ENCODE assay signal across 23 cellular contexts in the genomic region with DNA sequence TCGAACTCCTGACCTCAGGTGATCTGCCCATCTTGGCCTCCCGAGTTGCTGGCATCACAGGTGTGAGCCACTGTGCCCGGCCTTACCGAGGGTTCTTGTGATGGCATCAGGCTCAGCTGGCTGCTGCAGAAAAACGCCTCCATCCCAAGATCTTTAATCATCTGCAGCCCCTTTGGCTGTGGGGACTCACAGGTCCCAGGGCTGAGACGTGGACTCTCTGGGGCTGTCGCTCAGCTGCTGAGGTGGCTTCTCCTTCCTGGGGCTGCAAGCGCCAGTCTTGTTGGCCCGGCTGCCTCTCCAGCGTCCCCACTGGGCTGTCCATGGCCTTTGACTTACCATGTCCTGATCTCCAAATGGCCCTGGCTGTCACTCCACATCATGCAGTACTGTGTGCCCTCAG. TPM values are rescaled to one million over a fixed set of nuclear protein-coding genes. Genes with fewer than 3 reads are reported as not detected.
"Had no signal": no experiment of that assay in that cellular context is flagged by ENCODE, and none has a peak within 500 bp of the region (broad histone marks: within the 10 kb centered on the region; RNA-seq: fewer than 3 reads in every experiment).

No MANE protein-coding gene starts in this region.

- H3K27me3 ChIP-seq: hepatocyte, pancreas, suprapubic skin, tibial artery had no signal

- H3K27ac ChIP-seq: hepatocyte, left ventricle myocardium inferior, pancreas, prostate gland, skin epidermis, suprapubic skin, thoracic aorta, tibial artery had no signal

- H3K4me3 ChIP-seq: hepatocyte, left ventricle myocardium inferior, lung, pancreas, prostate gland, skin epidermis, suprapubic skin, thoracic aorta, tibial artery had no signal

- DNase-seq: islet precursor cell; left ventricle myocardium inferior; naive B cell; natural killer cell; nucleus accumbens; pancreas; posterior cingulate gyrus; retina; stimulated activated CD4-positive, alpha-beta T cell treated with anti-CD3 and anti-CD28 coated beads, Interleukin-12 subunit alpha, Interleukin-12 subunit beta, amount 100 ng/mL, for 4 hours; stimulated activated CD4-positive, alpha-beta T cell treated with anti-CD3 and anti-CD28 coated beads, Interleukin-15, amount 100 ng/mL, for 24 hours; stimulated activated CD4-positive, alpha-beta T cell treated with anti-CD3 and anti-CD28 coated beads, Interleukin-2, amount 100 ng/mL, for 24 hours; stimulated activated CD4-positive, alpha-beta T cell treated with anti-CD3 and anti-CD28 coated beads, Interleukin-4, amount 100 ng/mL, for 1 hour; stimulated activated naive CD4-positive, alpha-beta T cell; tibial artery had no signal

- FAIRE-seq: pancreas had no signal

- H3K9me3 ChIP-seq: left ventricle myocardium inferior, pancreas, prostate gland, suprapubic skin, thoracic aorta, tibial artery had no signal

- H3K4me2 ChIP-seq: hepatocyte had no signal

- H3K4me1 ChIP-seq: pancreas, prostate gland had no signal

- H2AFZ ChIP-seq: hepatocyte had no signal

- H3K79me2 ChIP-seq: hepatocyte had no signal

- ATAC-seq: natural killer cell, pancreas, right cardiac atrium, sciatic nerve had no signal

- H3K36me3 ChIP-seq: left ventricle myocardium inferior, pancreas, prostate gland, suprapubic skin, thoracic aorta had no signal

RNA-seq across cellular contexts. Expression of a gene that starts 20.0 kb away (rescaled TPM):
- total RNA-seq: hepatocyte had no signal
- polyA plus RNA-seq: neural cell had no signal
